9 cellular contexts compared by ENCODE assay signal in genomic region chr3:114336122-114336697, GRCh38. TPM values are rescaled to one million over a fixed set of nuclear protein-coding genes. Genes with fewer than 3 reads are reported as not detected.
DNase-seq lines count a peak whose midpoint lies in the region; ATAC-seq, FAIRE-seq and TF ChIP-seq lines count a peak whose summit lies in the region.
"Had no signal": no experiment of that assay in that cellular context is flagged by ENCODE, and none has a peak within 500 bp of the region (broad histone marks: within the 10 kb centered on the region; RNA-seq: fewer than 3 reads in every experiment).

No MANE protein-coding gene starts in this region.

- FAIRE-seq in HepG2 (lab: Jason Lieb, UNC) = no peak

- H3K4me2 ChIP-seq in HepG2 (ENCODE audit: low read depth, low read length) = no peak overlapping the region

- H3K9ac ChIP-seq in adipocyte (ENCODE audit: low read length) (no peak overlapping the region), HepG2 (ENCODE audit: insufficient read depth, low read depth, low read length) (no peak overlapping the region)

- no peaks in the 10 kb centered on the region for H3K79me2 ChIP-seq in HepG2 (ENCODE audit: insufficient read depth, low read length)

- H3K4me1 ChIP-seq in adipocyte (ENCODE audit: control insufficient read depth, insufficient read depth, low read length) = no peaks in the 10 kb centered on the region
- H3K4me1 ChIP-seq in HepG2 (ENCODE audit: insufficient read depth, low read length) = peaks cover 4% of the 10 kb centered on the region; the same call in 1 of the 2 replicates

- no peaks in the 10 kb centered on the region for H4K20me1 ChIP-seq in HepG2 (ENCODE audit: insufficient read depth, low read length)

- POLR2A ChIA-PET in BJ (lab: Charles Lee) (no interaction called here), HepG2 (lab: Yijun Ruan, JAX) (no interaction called here)

- peak overlapping the region in 1 of 2 donors; percentile 59 for H3K27ac Mint-ChIP-seq in activated naive CD4-positive, alpha-beta T cell treated with anti-CD3 and anti-CD28 coated beads, Interleukin-2, amount 50 U/mL, for 72 hours

- no peak for TF ChIP-seq RAD21 in HepG2 (CRISPR knock-in tag; IDR thresholded peaks at IDR 0.05)

- H3K27me3 ChIP-seq in BJ (ENCODE audit: control insufficient read depth, insufficient read depth, low read length) = no peaks in the 10 kb centered on the region
- H3K27me3 ChIP-seq in adipocyte (replicated peaks; ENCODE audit: control insufficient read depth, insufficient read depth, low read length) = no peaks in the 10 kb centered on the region
- no peaks in the 10 kb centered on the region for H3K27me3 ChIP-seq in HepG2 (ENCODE audit: control insufficient read depth in 1 of 2, insufficient read depth in 2 of 2, low read length in 2 of 2)

- intact Hi-C loops in HepG2 (cut with micrococcal nuclease; ENCODE audit: unreplicated experiment) = no loop called here

- peak; percentile 45 for TF ChIP-seq CTCF in BJ (IDR thresholded peaks at IDR 0.05; ENCODE audit: insufficient read depth, low read depth, low read length)
- peak; percentile 41 for TF ChIP-seq CTCF in GM13977 (IDR thresholded peaks at IDR 0.05; ENCODE audit: extremely low read depth, insufficient read depth, missing control alignments)
- no peak for TF ChIP-seq CTCF in HepG2 (CRISPR knock-in tag; IDR thresholded peaks at IDR 0.05)

- H3K27ac ChIP-seq in HepG2 (ENCODE audit: extremely low read length, insufficient read depth, low read length) = no peak overlapping the region

- H3K9me3 ChIP-seq in adipocyte (ENCODE audit: control insufficient read depth, low read length) (no peaks in the 10 kb centered on the region), HepG2 (ENCODE audit: low read length) (no peaks in the 10 kb centered on the region)

- in situ Hi-C loops in GM13977 (cut with MboI; ENCODE audit: low pct_unique_long_range_greater_than_20kb, low sequenced_read_pairs, unreplicated experiment) = no loop called here
- in situ Hi-C loops in HepG2 (cut with HindIII; ENCODE audit: extremely low pct_ligation_motif_present, low pct_unique_long_range_greater_than_20kb) = no loop called here

- no peak overlapping the region for H2AFZ ChIP-seq in HepG2 (ENCODE audit: low read length)

- ATAC-seq in HepG2 (no peak), HG02885 (IDR thresholded peaks at IDR 0.05; ENCODE audit: poor library complexity, unreplicated experiment) (no peak)
- ATAC-seq in activated naive CD4-positive, alpha-beta T cell treated with anti-CD3 and anti-CD28 coated beads, Interleukin-2, amount 50 U/mL, for 72 hours = no peak

- DNase-seq in BJ (ENCODE audit: low read depth) (no peak), GM13977 (ENCODE audit: low spot score) (no peak), adipocyte (ENCODE audit: low read depth) (peak; percentile 36), HepG2 (ENCODE audit: low spot score) (no peak), NCI-H1417 treated with DMSO at 0.1 percent for 48 hours (lab: John Stamatoyannopoulos, UW) (no peak)
- DNase-seq in stimulated activated CD4-positive, alpha-beta T cell treated with anti-CD3 and anti-CD28 coated beads, Interleukin-1b, Interleukin-23, amount 100 ng/mL, for 48 hours = no peak
- DNase-seq in activated naive CD4-positive, alpha-beta T cell treated with anti-CD3 and anti-CD28 coated beads, Interleukin-2, amount 50 U/mL, for 72 hours (ENCODE audit: low spot score in 2 of 2) = no peak
- DNase-seq: midbrain had no signal

- H3K36me3 ChIP-seq in BJ (ENCODE audit: control insufficient read depth, insufficient read depth, low read length) (peaks cover 6% of the 10 kb centered on the region), adipocyte (ENCODE audit: control insufficient read depth, insufficient read depth, low read length, severe bottlenecking) (peaks cover 37% of the 10 kb centered on the region), HepG2 (replicated peaks in 1 of 2; ENCODE audit: control insufficient read depth in 1 of 2, insufficient read depth in 2 of 2, low read length in 2 of 2) (peaks cover 2 to 13% of the 10 kb centered on the region in 2 experiments; a peak in 3 of 5 replicates)

- WGBS in HepG2 (ENCODE audit: low lambda C conversion rate) = 93% methylated on average over 1 of the region's 1 CpG

- TF ChIP-seq EP300 in HepG2 (IDR thresholded peaks at IDR 0.05; ENCODE audit: low read depth in 2 of 2, low read length in 2 of 2) (no peak), HepG2 (CRISPR knock-in tag; IDR thresholded peaks at IDR 0.05; ENCODE audit: borderline replicate concordance) (no peak)

- no peak for TF ChIP-seq POLR2A in HepG2 (IDR thresholded peaks at IDR 0.05; ENCODE audit: insufficient read depth in 1 of 2, low read depth in 2 of 2, low read length in 2 of 2)

- no TSS peak for BruUV-seq in HepG2 (replicated peaks; lab: Mats Ljungman, UMichigan)

- CTCF ChIA-PET in BJ (lab: Yijun Ruan, JAX) = interaction anchor here (1.2 to 1.4 kb wide), 3 partner anchors 13 to 50 kb away, joined by 3 to 5 read pairs (median 4); no protein-coding TSS in a partner anchor
- CTCF ChIA-PET in HepG2 (lab: Yijun Ruan, JAX; ENCODE audit: low intra/inter-chr PET ratio, low total read pairs) = no interaction called here

- H3K4me3 ChIP-seq in BJ (ENCODE audit: low read depth, low read length) (no peak overlapping the region), adipocyte (ENCODE audit: low read length) (no peak overlapping the region), HepG2 (replicated peaks in 1 of 3; ENCODE audit: insufficient read depth in 1 of 3, low read depth in 2 of 3, low read length in 3 of 3) (no peak overlapping the region)

- H3K9me3 Mint-ChIP-seq in activated naive CD4-positive, alpha-beta T cell treated with anti-CD3 and anti-CD28 coated beads, Interleukin-2, amount 50 U/mL, for 72 hours = peaks cover 0 to 9% of the 10 kb centered on the region in 2 donors

- peaks cover 16% of the 10 kb centered on the region in 2 donors for H3K36me3 Mint-ChIP-seq in activated naive CD4-positive, alpha-beta T cell treated with anti-CD3 and anti-CD28 coated beads, Interleukin-2, amount 50 U/mL, for 72 hours

TF ChIP-seq in HepG2, 621 proteins besides CTCF, POLR2A, EP300 and RAD21 (continues in another document):
- no peak for TF ChIP-seq GPN1 (CRISPR knock-in tag; IDR thresholded peaks at IDR 0.05; ENCODE audit: borderline replicate concordance)

RNA-seq across cellular contexts. Expression of gene TIGIT, which starts 42.4 kb away (rescaled TPM):
- polyA plus RNA-seq in BJ (2011; rRNA removed) (not detected in 2 replicates), HepG2 (2011; rRNA removed) (not detected in 2 replicates)
- polyA minus RNA-seq in BJ (2011; rRNA and poly(A)+ RNA removed) = not detected in 2 replicates
- total RNA-seq in HepG2 (2016; rRNA removed; fragmentation: Illumina TruSeq; extraction: Trizol) = not detected in 2 replicates
- not detected in 2 replicates for total RNA-seq in HepG2 (2016; cell fraction: cytosol; rRNA removed; fragmentation: Illumina TruSeq; extraction: Trizol; ENCODE audit: low read depth)
- not detected in 2 replicates for total RNA-seq in HepG2 (2016; cell fraction: insoluble cytoplasmic fraction; rRNA removed; fragmentation: Illumina TruSeq; extraction: Trizol)
- total RNA-seq in HepG2 (2016; cell fraction: membrane; rRNA removed; fragmentation: Illumina TruSeq; extraction: Trizol) = not detected in 2 replicates
- total RNA-seq in HepG2 (2016; cell fraction: nucleus; rRNA removed; fragmentation: Illumina TruSeq; extraction: Trizol) = not detected in 2 replicates
- not detected in 2 replicates for polyA plus RNA-seq in HepG2 (2011; cell fraction: cytosol; rRNA removed)
- polyA plus RNA-seq in HepG2 (2011; cell fraction: nucleus; rRNA removed) = not detected in 2 replicates
- polyA plus RNA-seq in HepG2 (2012) = not detected in 2 replicates
- polyA plus RNA-seq in HepG2 (2016; cell fraction: cytosol; fragmentation: Illumina TruSeq; extraction: Trizol; ENCODE audit: low read depth) = not detected in 2 replicates
- polyA plus RNA-seq in HepG2 (2016; cell fraction: insoluble cytoplasmic fraction; fragmentation: Illumina TruSeq; extraction: Trizol; ENCODE audit: low read depth) = not detected in 2 replicates
- not detected in 2 replicates for polyA plus RNA-seq in HepG2 (2016; cell fraction: membrane; fragmentation: Illumina TruSeq; extraction: Trizol; ENCODE audit: low read depth)
- polyA plus RNA-seq in HepG2 (2016; cell fraction: nucleus; fragmentation: Illumina TruSeq; extraction: Trizol; ENCODE audit: insufficient read depth, low read depth) = not detected in 2 replicates
- polyA minus RNA-seq in HepG2 (2011; rRNA and poly(A)+ RNA removed; ENCODE audit: low replicate concordance) = 0.05 TPM in 1 of 2 replicates, not detected in the other
- not detected in 2 replicates for polyA minus RNA-seq in HepG2 (2011; cell fraction: cytosol; rRNA and poly(A)+ RNA removed)
- polyA minus RNA-seq in HepG2 (2011; cell fraction: nucleus; rRNA and poly(A)+ RNA removed) = not detected in 2 replicates
- total RNA-seq in activated naive CD4-positive, alpha-beta T cell treated with anti-CD3 and anti-CD28 coated beads, Interleukin-2, amount 50 U/mL, for 72 hours = 10 to 100 TPM in 1 of 2 donors, 1 to 10 TPM in 1; 5.1 to 14.6 TPM

Comparison
In these comparisons a context has a peak if more than half of its experiments do, and no peak if none do; other contexts are left out.
1. RNA of gene TIGIT, which starts 42.4 kb away (total RNA-seq): 5.1 to 14.6 TPM in activated naive CD4-positive, alpha-beta T cell treated with anti-CD3 and anti-CD28 coated beads, Interleukin-2, amount 50 U/mL, for 72 hours; not detected in HepG2; every median in the first group is over 4 times any median in the second.